Comparison of ENCODE assay signal across 8 cellular contexts in the genomic region with DNA sequence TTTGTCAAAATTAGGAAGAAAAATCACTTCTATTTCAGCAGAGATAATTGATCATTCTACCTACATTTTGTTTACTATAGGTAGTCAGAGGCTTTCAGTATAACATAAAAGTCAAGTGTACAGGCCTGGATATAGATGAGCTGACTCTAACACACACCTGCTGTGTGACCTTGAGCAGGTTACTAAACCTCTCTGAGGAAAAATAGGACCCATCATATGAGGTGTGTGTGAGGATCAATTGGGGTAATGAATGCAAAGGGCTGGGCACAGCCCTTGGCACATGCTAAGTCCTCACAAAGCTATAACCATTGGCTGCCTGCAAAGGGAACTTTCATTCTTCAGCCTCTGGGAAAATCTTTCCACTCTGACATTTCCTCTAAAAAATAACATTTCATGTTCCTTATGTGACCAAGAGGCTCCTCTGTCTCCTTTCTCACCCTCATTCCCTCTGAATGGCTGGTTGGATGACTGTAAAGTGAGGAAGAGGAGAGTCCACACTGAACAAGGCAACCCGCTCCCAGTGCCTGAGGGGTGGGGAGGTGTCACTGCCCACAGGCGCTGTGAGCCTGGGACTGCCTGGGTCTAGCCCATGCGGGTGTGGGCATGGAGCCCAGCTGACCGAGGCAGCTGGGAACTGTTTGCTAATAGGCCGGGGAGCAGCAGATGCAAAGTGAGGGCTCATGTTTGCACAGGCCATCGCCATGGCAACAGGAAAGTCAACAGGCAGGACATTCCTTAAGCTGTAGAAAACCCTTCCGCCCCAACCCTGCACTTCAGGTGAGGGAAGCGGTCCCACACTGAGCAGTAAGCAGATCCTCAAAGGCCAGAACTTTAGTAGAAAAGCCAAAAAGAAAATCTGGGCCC. TPM values are rescaled to one million over a fixed set of nuclear protein-coding genes. Genes with fewer than 3 reads are reported as not detected.
A peak's percentile ranks its signal among the peaks of the same experiment; 100 is the strongest.
DNase-seq lines count a peak whose midpoint lies in the region; ATAC-seq lines count a peak whose summit lies in the region.

No MANE protein-coding gene starts in this region.

- H3K27me3 ChIP-seq in ACC112 (ENCODE audit: insufficient read depth, low read length) = no peaks in the 10 kb centered on the region
- H3K27me3 ChIP-seq in muscle layer of duodenum (ENCODE audit: low read depth, low read length) = no peaks in the 10 kb centered on the region

- peaks cover 10% of the 10 kb centered on the region for H3K36me3 ChIP-seq in ACC112 (ENCODE audit: insufficient read depth, low read length)
- H3K36me3 ChIP-seq in muscle layer of duodenum (ENCODE audit: control insufficient read depth in 1 of 2, insufficient read depth in 2 of 2, low read length in 2 of 2) = peaks cover 15 to 17% of the 10 kb centered on the region in 2 donors

- H3K27ac ChIP-seq in ACC112 (ENCODE audit: low read depth, low read length) (peak overlapping the region; percentile 100), muscle layer of duodenum (ENCODE audit: low read length) (peak overlapping the region; percentile 85)

- no peaks in the 10 kb centered on the region for H3K9me3 ChIP-seq in muscle layer of duodenum (ENCODE audit: control insufficient read depth in 1 of 2, low read length in 2 of 2)

- DNase-seq in LHCN-M2 (ENCODE audit: low read depth) (peak; percentile 99), SHP77 treated with DMSO at 0.1 percent for 48 hours (lab: John Stamatoyannopoulos, UW) (peak; percentile 86), fibroblast of gingiva (ENCODE audit: low read depth) (peak; percentile 99), SKM-1 treated with dmso at 0.1 percent for 144 hours (lab: John Stamatoyannopoulos, UW; ENCODE audit: unreplicated experiment) (no peak)

- H3K4me1 ChIP-seq in ACC112 (ENCODE audit: control insufficient read depth, insufficient read depth, low read length, unreplicated experiment) = peaks cover 49% of the 10 kb centered on the region
- peaks cover 35 to 38% of the 10 kb centered on the region in 2 donors for H3K4me1 ChIP-seq in muscle layer of duodenum (ENCODE audit: control insufficient read depth in 1 of 2, insufficient read depth in 2 of 2, low read length in 2 of 2)

- ATAC-seq in HG02870 (IDR thresholded peaks at IDR 0.05; ENCODE audit: unreplicated experiment) = no peak
- no peak for ATAC-seq in activated CD4-positive, CD25-positive, alpha-beta regulatory T cell treated with anti-CD3 and anti-CD28 coated beads, Interleukin-2, amount 50 U/mL, for 24 hours

- H3K4me3 ChIP-seq in ACC112 (ENCODE audit: low read depth, low read length) = no peak overlapping the region
- H3K4me3 ChIP-seq in muscle layer of duodenum (ENCODE audit: low read depth in 1 of 2, low read length in 2 of 2) = peak overlapping the region; percentile 12 to 22

- peaks cover 36% of the 10 kb centered on the region for H3K79me2 ChIP-seq in ACC112 (ENCODE audit: control insufficient read depth, insufficient read depth, low read length, unreplicated experiment)

- no peak overlapping the region for H2AFZ ChIP-seq in ACC112 (ENCODE audit: low read length, unreplicated experiment)

RNA-seq across cellular contexts. Expression of gene MYOF, which starts 36.8 kb away (rescaled TPM):
- total RNA-seq in LHCN-M2 (2014; rRNA removed) = 164 and 242 TPM in 2 replicates
- polyA plus RNA-seq in LHCN-M2 (2012) = 262 TPM

RNA-seq across cellular contexts. Expression of gene CEP55, which starts 51.1 kb away (rescaled TPM):
- total RNA-seq in LHCN-M2 (2014; rRNA removed) = 99.7 and 102 TPM in 2 replicates
- 20.0 TPM for polyA plus RNA-seq in LHCN-M2 (2012)
